Comparison of ENCODE assay signal across 10 cellular contexts in the genomic region with DNA sequence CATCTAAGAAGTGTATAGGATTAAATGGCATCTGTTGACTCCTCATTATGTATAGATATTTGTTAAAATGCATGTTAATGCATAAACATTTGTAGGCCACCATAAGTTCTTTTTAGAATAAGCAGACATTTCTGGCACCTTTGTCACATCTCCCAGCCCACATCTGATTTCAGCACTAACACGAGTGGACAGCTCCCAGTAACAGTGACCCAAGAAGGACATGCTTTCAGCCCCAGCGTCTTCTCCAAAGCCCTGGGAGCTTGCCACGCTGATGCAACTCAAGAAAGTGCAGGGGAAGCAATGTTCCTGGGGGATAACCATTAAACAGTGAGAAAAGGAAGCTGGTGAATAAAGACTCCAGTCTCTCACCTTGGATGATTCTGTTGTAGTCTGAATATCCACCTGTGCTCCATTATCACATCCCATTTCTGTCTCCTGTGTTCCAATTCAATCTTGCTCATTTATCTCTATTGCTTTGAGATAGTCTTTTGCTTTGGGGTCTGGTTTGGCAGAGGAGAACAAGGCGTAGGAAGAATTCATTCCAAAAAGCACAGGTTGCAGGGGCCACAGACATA.
DNase-seq lines count a peak whose midpoint lies in the region; TF ChIP-seq lines count a peak whose summit lies in the region.
"Had no signal": no experiment of that assay in that cellular context is flagged by ENCODE, and none has a peak within 500 bp of the region (broad histone marks: within the 10 kb centered on the region; RNA-seq: fewer than 3 reads in every experiment).

No MANE protein-coding gene starts in this region.

- H3K36me3 ChIP-seq in adrenal gland (replicated peaks in 1 of 2): no peaks in the 10 kb centered on the region
- H3K36me3 ChIP-seq in esophagus muscularis mucosa: no peaks in the 10 kb centered on the region

- H3K27ac ChIP-seq in adrenal gland (no peak overlapping the region), esophagus muscularis mucosa (replicated peaks in 1 of 4) (no peak overlapping the region)

- H3K9me3 ChIP-seq in adrenal gland (replicated peaks in 1 of 3): no peaks in the 10 kb centered on the region
- peaks cover 0 to 1% (median 0%) of the 10 kb centered on the region in 4 donors for H3K9me3 ChIP-seq in esophagus muscularis mucosa

- 0 out of 2 replicates have a peak, but pooled peaks have one; percentile 8 for TF ChIP-seq RAD21 in Ishikawa (IDR thresholded peaks at IDR 0.05; ENCODE audit: low read depth)

- H3K4me1 ChIP-seq in adrenal gland (replicated peaks in 1 of 2) (no peaks in the 10 kb centered on the region), esophagus muscularis mucosa (no peaks in the 10 kb centered on the region)

- intact Hi-C loops in adrenal gland (cut with DNase I) (no loop called here), esophagus muscularis mucosa (cut with DNase I) (no loop called here)

- peak; percentile 21 for DNase-seq in SIG-M5 treated with dmso at 0.1 percent for 504 hours (lab: John Stamatoyannopoulos, UW; ENCODE audit: unreplicated experiment)
- no peak for DNase-seq in SIG-M5 (lab: John Stamatoyannopoulos, UW)
- DNase-seq in adrenal gland: peak in 6 of 7 donors; percentile 13 to 30 (median 19)
- DNase-seq in mucosa of gallbladder (ENCODE audit: low spot score): peak; percentile 43
- no peak for DNase-seq in effector CD8-positive, alpha-beta T cell (lab: John Stamatoyannopoulos, UW)
- DNase-seq in A172 (ENCODE audit: low spot score): no peak
- no peak for DNase-seq in esophagus muscularis mucosa (ENCODE audit: extremely low spot score)
- DNase-seq: naive B cell, NCI-H748 treated with DMSO at 0.1 percent for 48 hours had no signal

- TF ChIP-seq CTCF in adrenal gland (IDR thresholded peaks at IDR 0.05) (no peak), esophagus muscularis mucosa (IDR thresholded peaks at IDR 0.05) (no peak)

- WGBS in adrenal gland, 4 donors: 7 to 13% (median 11%) methylated on average over 4 of the region's 4 CpGs
- WGBS in esophagus muscularis mucosa: 15% methylated on average over 4 of the region's 4 CpGs

- TF ChIP-seq EP300 in Ishikawa (IDR thresholded peaks at IDR 0.05; ENCODE audit: borderline replicate concordance) (no peak), esophagus muscularis mucosa (IDR thresholded peaks at IDR 0.05) (no peak)

- H3K4me3 ChIP-seq in adrenal gland: no peak overlapping the region
- H3K4me3 ChIP-seq in esophagus muscularis mucosa: no peak overlapping the region

- TF ChIP-seq POLR2A in adrenal gland (IDR thresholded peaks at IDR 0.05): no peak
- TF ChIP-seq POLR2A in esophagus muscularis mucosa (IDR thresholded peaks at IDR 0.05; ENCODE audit: low read depth): no peak

- H3K27me3 ChIP-seq in adrenal gland: no peaks in the 10 kb centered on the region
- H3K27me3 ChIP-seq in esophagus muscularis mucosa: peaks cover 0 to 4% (median 0%) of the 10 kb centered on the region in 4 donors

TF ChIP-seq in Ishikawa, 13 proteins besides CTCF, POLR2A, EP300 and RAD21:
- no peak for TF ChIP-seq TCF12 (IDR thresholded peaks at IDR 0.05; ENCODE audit: low read depth)
- no peak for TF ChIP-seq CEBPB (IDR thresholded peaks at IDR 0.05)
- no peak for TF ChIP-seq YY1 (IDR thresholded peaks at IDR 0.05; ENCODE audit: low read depth)
- TF ChIP-seq NFIC (IDR thresholded peaks at IDR 0.05): no peak
- TF ChIP-seq MAX (IDR thresholded peaks at IDR 0.05): peak; percentile 47; the same call in 1 of the 2 replicates
- TF ChIP-seq, protein P1, sequence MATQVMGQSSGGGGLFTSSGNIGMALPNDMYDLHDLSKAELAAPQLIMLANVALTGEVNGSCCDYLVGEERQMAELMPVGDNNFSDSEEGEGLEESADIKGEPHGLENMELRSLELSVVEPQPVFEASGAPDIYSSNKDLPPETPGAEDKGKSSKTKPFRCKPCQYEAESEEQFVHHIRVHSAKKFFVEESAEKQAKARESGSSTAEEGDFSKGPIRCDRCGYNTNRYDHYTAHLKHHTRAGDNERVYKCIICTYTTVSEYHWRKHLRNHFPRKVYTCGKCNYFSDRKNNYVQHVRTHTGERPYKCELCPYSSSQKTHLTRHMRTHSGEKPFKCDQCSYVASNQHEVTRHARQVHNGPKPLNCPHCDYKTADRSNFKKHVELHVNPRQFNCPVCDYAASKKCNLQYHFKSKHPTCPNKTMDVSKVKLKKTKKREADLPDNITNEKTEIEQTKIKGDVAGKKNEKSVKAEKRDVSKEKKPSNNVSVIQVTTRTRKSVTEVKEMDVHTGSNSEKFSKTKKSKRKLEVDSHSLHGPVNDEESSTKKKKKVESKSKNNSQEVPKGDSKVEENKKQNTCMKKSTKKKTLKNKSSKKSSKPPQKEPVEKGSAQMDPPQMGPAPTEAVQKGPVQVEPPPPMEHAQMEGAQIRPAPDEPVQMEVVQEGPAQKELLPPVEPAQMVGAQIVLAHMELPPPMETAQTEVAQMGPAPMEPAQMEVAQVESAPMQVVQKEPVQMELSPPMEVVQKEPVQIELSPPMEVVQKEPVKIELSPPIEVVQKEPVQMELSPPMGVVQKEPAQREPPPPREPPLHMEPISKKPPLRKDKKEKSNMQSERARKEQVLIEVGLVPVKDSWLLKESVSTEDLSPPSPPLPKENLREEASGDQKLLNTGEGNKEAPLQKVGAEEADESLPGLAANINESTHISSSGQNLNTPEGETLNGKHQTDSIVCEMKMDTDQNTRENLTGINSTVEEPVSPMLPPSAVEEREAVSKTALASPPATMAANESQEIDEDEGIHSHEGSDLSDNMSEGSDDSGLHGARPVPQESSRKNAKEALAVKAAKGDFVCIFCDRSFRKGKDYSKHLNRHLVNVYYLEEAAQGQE (IDR thresholded peaks at IDR 0.05; ENCODE audit: low read depth): peak; percentile 94
- TF ChIP-seq FOXM1 (IDR thresholded peaks at IDR 0.05; ENCODE audit: borderline replicate concordance, low read depth): no peak
- TF ChIP-seq TEAD4 (IDR thresholded peaks at IDR 0.05): no peak
- TF ChIP-seq CREB1 (IDR thresholded peaks at IDR 0.05; ENCODE audit: low read depth): no peak
- TF ChIP-seq, protein P2, sequence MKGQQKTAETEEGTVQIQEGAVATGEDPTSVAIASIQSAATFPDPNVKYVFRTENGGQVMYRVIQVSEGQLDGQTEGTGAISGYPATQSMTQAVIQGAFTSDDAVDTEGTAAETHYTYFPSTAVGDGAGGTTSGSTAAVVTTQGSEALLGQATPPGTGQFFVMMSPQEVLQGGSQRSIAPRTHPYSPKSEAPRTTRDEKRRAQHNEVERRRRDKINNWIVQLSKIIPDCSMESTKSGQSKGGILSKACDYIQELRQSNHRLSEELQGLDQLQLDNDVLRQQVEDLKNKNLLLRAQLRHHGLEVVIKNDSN (IDR thresholded peaks at IDR 0.05): no peak
- TF ChIP-seq TAF1 (IDR thresholded peaks at IDR 0.05; ENCODE audit: low read depth): no peak
- no peak for TF ChIP-seq ZBTB7A (IDR thresholded peaks at IDR 0.05; ENCODE audit: low read depth)

Comparison
In these comparisons a context has a peak if more than half of its experiments do, and no peak if none do; other contexts are left out.
1. DNase-seq: peak in SIG-M5 treated with dmso at 0.1 percent for 504 hours (single experiment), adrenal gland (6 of 7) and mucosa of gallbladder (single experiment); none in SIG-M5 (single experiment), effector CD8-positive, alpha-beta T cell (single experiment), A172 (single experiment) and esophagus muscularis mucosa (single experiment).